ENCODE assay signal across 17 cellular contexts in the genomic region with DNA sequence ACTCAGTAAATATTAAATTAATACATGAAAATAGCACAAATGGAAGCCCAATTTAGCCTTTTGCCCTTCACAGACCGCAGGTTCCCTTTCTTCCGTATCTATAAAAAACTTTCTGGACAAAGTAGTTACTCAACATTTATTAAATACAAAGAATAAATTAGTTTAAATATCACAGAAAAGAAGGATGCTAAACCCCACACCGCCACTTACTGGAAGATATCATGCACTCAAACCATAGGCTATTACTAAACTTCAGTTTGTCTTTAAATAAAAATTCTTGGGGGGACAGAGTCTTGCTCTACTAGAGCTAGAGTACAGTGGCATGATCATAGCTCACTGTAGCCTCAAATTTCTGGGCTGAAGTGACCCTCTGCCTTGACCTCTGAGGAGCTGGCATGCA.
"Had no signal": no experiment of that assay in that cellular context is flagged by ENCODE, and none has a peak within 500 bp of the region (broad histone marks: within the 10 kb centered on the region; RNA-seq: fewer than 3 reads in every experiment).

No MANE protein-coding gene starts in this region.

- H3K9me3 ChIP-seq: prostate gland, transverse colon, vagina had no signal

- DNase-seq: activated CD4-positive, CD25-positive, alpha-beta regulatory T cell treated with anti-CD3 and anti-CD28 coated beads, Interleukin-2, amount 50 U/mL, for 72 hours; activated naive CD8-positive, alpha-beta T cell treated with anti-CD3 and anti-CD28 coated beads, Interleukin-2, amount 10 ng/mL, durations not matched to agents 7 days and 5 days; cerebellar nuclear complex; dermis blood vessel endothelial cell; effector memory CD8-positive, alpha-beta T cell; hippocampal formation; kidney; nephron progenitor cell; occipital lobe; right cardiac atrium; stimulated activated CD4-positive, alpha-beta T cell treated with anti-CD3 and anti-CD28 coated beads, Interleukin-4, amount 100 ng/mL, for 4 hours; stimulated activated CD8-positive, alpha-beta memory T cell treated with anti-CD3 and anti-CD28 coated beads, Interleukin-4, amount 100 ng/mL, for 48 hours; stimulated activated naive CD4-positive, alpha-beta T cell treated with Interleukin-2 at 50 U/mL for 16 hours; T-helper 9 cell had no signal

- H3K4me1 ChIP-seq: prostate gland had no signal

- ATAC-seq: effector memory CD8-positive, alpha-beta T cell; right cardiac atrium had no signal

- H3K27me3 ChIP-seq: transverse colon, vagina had no signal

- H3K4me3 ChIP-seq: prostate gland, transverse colon, vagina had no signal

- H3K27ac ChIP-seq: prostate gland, transverse colon, vagina had no signal

- H3K36me3 ChIP-seq: prostate gland, transverse colon, vagina had no signal
